ENCODE assay signal across 8 cellular contexts in genomic region chr4:6988016-6988715, GRCh38. TPM values are rescaled to one million over a fixed set of nuclear protein-coding genes. Genes with fewer than 3 reads are reported as not detected.
DNase-seq lines count a peak whose midpoint lies in the region; ATAC-seq, FAIRE-seq and TF ChIP-seq lines count a peak whose summit lies in the region.

No MANE protein-coding gene starts in this region.

- dilution Hi-C loops in endothelial cell of umbilical vein (cut with MboI; ENCODE audit: extremely low pct_ligation_motif_present, low sequenced_read_pairs) = loop anchor here (5.0 kb wide), 1 partner anchor 34 kb away; no protein-coding TSS in a partner anchor

- no peaks in the 10 kb centered on the region for H3K9me3 ChIP-seq in Panc1 (ENCODE audit: control insufficient read depth, insufficient read depth, low read depth, low read length)
- H3K9me3 ChIP-seq in endothelial cell of umbilical vein (replicated peaks; ENCODE audit: control insufficient read depth, insufficient read depth, low read length) = no peaks in the 10 kb centered on the region

- no peaks in the 10 kb centered on the region for H4K20me1 ChIP-seq in endothelial cell of umbilical vein (replicated peaks; ENCODE audit: control insufficient read depth, extremely low read depth, insufficient read depth, low read length)

- H3K79me2 ChIP-seq in endothelial cell of umbilical vein (ENCODE audit: control insufficient read depth, insufficient read depth, low read length) = peaks cover 27% of the 10 kb centered on the region

- DNase-seq in EH (ENCODE audit: low read depth) (peak; percentile 21), Panc1 (ENCODE audit: low read depth, low spot score) (no peak), endothelial cell of umbilical vein (ENCODE audit: low read depth, low spot score) (no peak), osteocyte (ENCODE audit: extremely low spot score, unreplicated experiment) (peak; percentile 59), cerebellar cortex (ENCODE audit: low spot score) (no peak), HCEC 1CT (no peak)
- DNase-seq in stimulated activated CD4-positive, alpha-beta T cell treated with anti-CD3 and anti-CD28 coated beads, Interleukin-12 subunit alpha, Interleukin-12 subunit beta, amount 100 ng/mL, for 4 hours = no peak

- H3K4me2 ChIP-seq in endothelial cell of umbilical vein (ENCODE audit: insufficient read depth, low read length) = peak overlapping the region; percentile 70

- H3K4me1 ChIP-seq in Panc1 (ENCODE audit: control insufficient read depth, insufficient read depth, low read length) (peaks cover 51% of the 10 kb centered on the region), endothelial cell of umbilical vein (ENCODE audit: control insufficient read depth, extremely low read depth, insufficient read depth, low read length) (peaks cover 58% of the 10 kb centered on the region)

- H3K27ac ChIP-seq in Panc1 (ENCODE audit: low read length) (peak overlapping the region; percentile 82), endothelial cell of umbilical vein (ENCODE audit: insufficient read depth, low read depth, low read length) (no peak overlapping the region)

- TF ChIP-seq CTCF in Panc1 (IDR thresholded peaks at IDR 0.05) (no peak), endothelial cell of umbilical vein (IDR thresholded peaks at IDR 0.05; ENCODE audit: extremely low read depth in 1 of 2, insufficient read depth in 1 of 2, low read depth in 1 of 2, low read length in 2 of 2) (no peak), osteocyte (IDR thresholded peaks at IDR 0.05) (no peak)

- no peak for TF ChIP-seq POLR2A in endothelial cell of umbilical vein (IDR thresholded peaks at IDR 0.05; ENCODE audit: low read depth, low read length)

- no peak for FAIRE-seq in endothelial cell of umbilical vein (lab: Jason Lieb, UNC)

- H3K4me3 ChIP-seq in Panc1 (ENCODE audit: low read depth in 2 of 2, low read length in 2 of 2) = peak overlapping the region; percentile 72 to 84
- peak overlapping the region; percentile 23 to 78 (median 73) for H3K4me3 ChIP-seq in endothelial cell of umbilical vein (replicated peaks in 1 of 3; ENCODE audit: insufficient read depth in 1 of 3, low read depth in 1 of 3, low read length in 3 of 3)

- H3K4me1 Mint-ChIP-seq in osteocyte (ENCODE audit: unreplicated experiment) = peaks cover 52% of the 10 kb centered on the region

- peak overlapping the region; percentile 95 for H3K27ac Mint-ChIP-seq in osteocyte (ENCODE audit: unreplicated experiment)

- H2AFZ ChIP-seq in endothelial cell of umbilical vein (ENCODE audit: low read depth, low read length) = no peak overlapping the region

- H3K9me3 Mint-ChIP-seq in osteocyte (ENCODE audit: unreplicated experiment) = no peaks in the 10 kb centered on the region

- H3K27me3 ChIP-seq in Panc1 (ENCODE audit: control insufficient read depth, insufficient read depth, low read length) = no peaks in the 10 kb centered on the region
- no peaks in the 10 kb centered on the region for H3K27me3 ChIP-seq in endothelial cell of umbilical vein (ENCODE audit: control insufficient read depth in 2 of 2, insufficient read depth in 2 of 2, low read length in 2 of 2)

- intact Hi-C loops in Panc1 (cut with micrococcal nuclease; ENCODE audit: unreplicated experiment) = no loop called here
- intact Hi-C loops in endothelial cell of umbilical vein (cut with micrococcal nuclease) = no loop called here

- no peaks in the 10 kb centered on the region for H3K27me3 Mint-ChIP-seq in osteocyte (ENCODE audit: unreplicated experiment)

- no peak overlapping the region for H3K9ac ChIP-seq in endothelial cell of umbilical vein (replicated peaks; ENCODE audit: extremely low read depth, insufficient read depth, low read length)

- CTCF ChIA-PET in Panc1 (lab: Charles Lee) (no interaction called here), endothelial cell of umbilical vein (lab: Charles Lee) (interaction anchor here (0.6 to 3.2 kb wide), 5 partner anchors 15 to 95 kb away, joined by 3 to 28 read pairs (median 3); partner anchors contain the start of gene TBC1D14)

- peak overlapping the region; percentile 95 for H3K4me3 Mint-ChIP-seq in osteocyte (ENCODE audit: unreplicated experiment)

- POLR2A ChIA-PET in Panc1 (lab: Charles Lee) (interaction anchor here (1.1 kb wide), 1 partner anchor 79 kb away, joined by 3 read pairs; no protein-coding TSS in a partner anchor), endothelial cell of umbilical vein (lab: Charles Lee) (interaction anchor here (1.7 kb wide), 1 partner anchor 55 kb away, joined by 3 read pairs; the partner anchor contains the start of gene TADA2B)

- no peaks in the 10 kb centered on the region for H3K9me1 ChIP-seq in endothelial cell of umbilical vein (replicated peaks; ENCODE audit: control insufficient read depth, extremely low read depth, insufficient read depth, low read length)

- ATAC-seq in Panc1 (no peak), HG03457 (IDR thresholded peaks at IDR 0.05; ENCODE audit: unreplicated experiment) (no peak)

- H3K36me3 ChIP-seq in Panc1 (ENCODE audit: control insufficient read depth, insufficient read depth, low read length) = peaks cover 3% of the 10 kb centered on the region; the same call in 1 of the 2 replicates
- H3K36me3 ChIP-seq in endothelial cell of umbilical vein (ENCODE audit: control insufficient read depth in 2 of 2, extremely low read depth in 1 of 2, insufficient read depth in 2 of 2, low read length in 2 of 2) = peaks cover 0 to 2% of the 10 kb centered on the region in 2 experiments

- peaks cover 2% of the 10 kb centered on the region for H3K36me3 Mint-ChIP-seq in osteocyte (ENCODE audit: unreplicated experiment)

- in situ Hi-C loops in Panc1 (cut with HindIII; ENCODE audit: low pct_unique_long_range_greater_than_20kb, low sequenced_read_pairs) = no loop called here

- BruUV-seq in Panc1 (replicated peaks; lab: Mats Ljungman, UMichigan) = no TSS peak
- no TSS peak for BruUV-seq in endothelial cell of umbilical vein (replicated peaks; lab: Mats Ljungman, UMichigan)

TF ChIP-seq in endothelial cell of umbilical vein, 7 proteins besides CTCF, POLR2A, EP300 and RAD21:
- TF ChIP-seq EZH2 (IDR thresholded peaks at IDR 0.05; ENCODE audit: borderline replicate concordance, low read depth, low read length, severe bottlenecking) (no peak), MAX (IDR thresholded peaks at IDR 0.05; ENCODE audit: insufficient read depth, insufficient read length) (no peak)

RNA-seq across cellular contexts. Expression of gene TADA2B, which starts 55.0 kb away (rescaled TPM):
- total RNA-seq in Panc1 (2021; ENCODE audit: unreplicated experiment) = 17.6 TPM
- polyA plus RNA-seq in Panc1 (2012; ENCODE audit: insufficient read length) = 21.4 TPM
- 11.5 and 12.3 TPM in 2 replicates for total RNA-seq in endothelial cell of umbilical vein
- polyA plus RNA-seq in endothelial cell of umbilical vein = 5.0 and 5.5 TPM in 2 replicates
- polyA plus RNA-seq in endothelial cell of umbilical vein (2011; cell fraction: cytosol; rRNA removed) = 4.9 and 5.4 TPM in 2 replicates
- 4.7 and 5.0 TPM in 2 replicates for polyA plus RNA-seq in endothelial cell of umbilical vein (2011; cell fraction: nucleus; rRNA removed)
- polyA plus RNA-seq in endothelial cell of umbilical vein (2012) = 8.8 and 9.2 TPM in 2 replicates
- 7.7 and 9.0 TPM in 2 replicates for polyA minus RNA-seq in endothelial cell of umbilical vein
- 5.0 TPM for polyA minus RNA-seq in endothelial cell of umbilical vein (2011; cell fraction: cytosol; rRNA and poly(A)+ RNA removed)
- polyA minus RNA-seq in endothelial cell of umbilical vein (2011; cell fraction: nucleus; rRNA and poly(A)+ RNA removed) = 4.2 and 4.7 TPM in 2 replicates
- total RNA-seq in osteocyte = 16.5 and 21.4 TPM in 2 replicates

Comparison
In these comparisons a context has a peak if more than half of its experiments do, and no peak if none do; other contexts are left out.
1. DNase-seq: peak in EH (single experiment) and osteocyte (single experiment); none in Panc1 (single experiment), endothelial cell of umbilical vein (single experiment), stimulated activated CD4-positive, alpha-beta T cell treated with anti-CD3 and anti-CD28 coated beads, Interleukin-12 subunit alpha, Interleukin-12 subunit beta, amount 100 ng/mL, for 4 hours (single experiment), cerebellar cortex (single experiment) and HCEC 1CT (single experiment).